In the genomic region with DNA sequence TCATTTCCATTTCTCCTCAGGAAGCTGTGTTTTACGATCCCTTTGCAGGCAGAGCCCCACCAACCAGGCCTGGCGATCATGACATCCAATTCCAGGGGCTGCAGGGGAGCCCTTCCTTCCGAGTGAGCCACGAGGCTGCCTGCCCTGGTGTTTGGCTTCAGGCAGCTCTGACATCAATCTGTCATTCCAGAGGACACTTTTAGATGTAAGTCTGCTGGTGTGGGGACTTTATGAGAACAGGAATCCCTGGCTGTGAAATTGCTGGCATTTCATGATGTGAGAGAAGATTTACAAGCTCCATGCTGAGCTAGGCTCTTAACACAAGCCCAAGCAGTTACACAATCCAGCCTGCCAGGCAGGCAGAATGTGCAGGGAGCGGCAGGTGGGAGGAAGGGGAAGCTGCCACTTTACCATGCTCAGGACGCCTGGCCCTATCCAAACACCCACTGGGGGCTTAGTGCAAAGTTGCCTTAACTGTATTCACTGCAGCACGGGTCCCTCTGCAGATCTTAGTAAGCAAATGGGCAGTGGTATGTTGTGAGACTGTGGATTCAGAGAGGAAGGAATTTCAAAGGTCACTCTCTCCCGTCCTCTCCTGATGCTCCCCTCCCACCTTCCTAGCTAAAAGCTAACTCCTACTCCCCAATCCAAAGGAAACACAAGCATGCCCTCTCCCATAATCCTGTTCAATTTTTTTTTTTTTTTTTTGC, we compare ENCODE assay signal across 8 cellular contexts.
A peak's percentile ranks its signal among the peaks of the same experiment; 100 is the strongest.
DNase-seq lines count a peak whose midpoint lies in the region; ATAC-seq and TF ChIP-seq lines count a peak whose summit lies in the region.

No MANE protein-coding gene starts in this region.

- DNase-seq in NCI-H2196 (lab: John Stamatoyannopoulos, UW; ENCODE audit: unreplicated experiment) (peak; percentile 20), NCI-H2196 treated with DMSO at 0.1 percent for 48 hours (lab: John Stamatoyannopoulos, UW; ENCODE audit: unreplicated experiment) (no peak), iPS-NIHi7 (ENCODE audit: extremely low spot score) (peak; percentile 49), superior temporal gyrus (ENCODE audit: extremely low spot score) (peak; percentile 60), foreskin melanocyte (no peak), HuH-7 (ENCODE audit: low spot score) (no peak)

- ATAC-seq in SK-N-SH treated with all-trans-retinoic acid at 6 μM for 48 hours = peak; percentile 70
- ATAC-seq in HG02759 (IDR thresholded peaks at IDR 0.05; ENCODE audit: unreplicated experiment) = no peak

TF ChIP-seq in SK-N-SH treated with all-trans-retinoic acid at 6 μM for 48 hours, 23 proteins besides CTCF, POLR2A, EP300 and RAD21:
- TF ChIP-seq TCF4 (CRISPR knock-in tag; IDR thresholded peaks at IDR 0.05; ENCODE audit: borderline replicate concordance) = no peak
- TF ChIP-seq ZNF8 (CRISPR knock-in tag; IDR thresholded peaks at IDR 0.05) = no peak
- TF ChIP-seq, protein P1, sequence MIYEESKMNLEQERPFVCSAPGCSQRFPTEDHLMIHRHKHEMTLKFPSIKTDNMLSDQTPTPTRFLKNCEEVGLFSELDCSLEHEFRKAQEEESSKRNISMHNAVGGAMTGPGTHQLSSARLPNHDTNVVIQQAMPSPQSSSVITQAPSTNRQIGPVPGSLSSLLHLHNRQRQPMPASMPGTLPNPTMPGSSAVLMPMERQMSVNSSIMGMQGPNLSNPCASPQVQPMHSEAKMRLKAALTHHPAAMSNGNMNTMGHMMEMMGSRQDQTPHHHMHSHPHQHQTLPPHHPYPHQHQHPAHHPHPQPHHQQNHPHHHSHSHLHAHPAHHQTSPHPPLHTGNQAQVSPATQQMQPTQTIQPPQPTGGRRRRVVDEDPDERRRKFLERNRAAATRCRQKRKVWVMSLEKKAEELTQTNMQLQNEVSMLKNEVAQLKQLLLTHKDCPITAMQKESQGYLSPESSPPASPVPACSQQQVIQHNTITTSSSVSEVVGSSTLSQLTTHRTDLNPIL (CRISPR knock-in tag; IDR thresholded peaks at IDR 0.05; ENCODE audit: low read depth) = no peak
- TF ChIP-seq OSR1 (CRISPR knock-in tag; IDR thresholded peaks at IDR 0.05) = no peak
- TF ChIP-seq ZNF565 (CRISPR knock-in tag; conservative IDR thresholded peaks at IDR 0.05; ENCODE audit: low read depth) = no peak
- no peak for TF ChIP-seq RARB (CRISPR knock-in tag; IDR thresholded peaks at IDR 0.05)
- TF ChIP-seq PPARA (CRISPR knock-in tag; IDR thresholded peaks at IDR 0.05; ENCODE audit: borderline replicate concordance) = no peak
- TF ChIP-seq ZC3H10 (CRISPR knock-in tag; IDR thresholded peaks at IDR 0.05) = no peak
- no peak for TF ChIP-seq ESRRG (CRISPR knock-in tag; IDR thresholded peaks at IDR 0.05)
- TF ChIP-seq BACH2 (CRISPR knock-in tag; IDR thresholded peaks at IDR 0.05; ENCODE audit: borderline replicate concordance) = no peak
- no peak for TF ChIP-seq ZFP30 (CRISPR knock-in tag; IDR thresholded peaks at IDR 0.05)
- no peak for TF ChIP-seq ZNF70 (CRISPR knock-in tag; IDR thresholded peaks at IDR 0.05)
- TF ChIP-seq ARNTL (CRISPR knock-in tag; IDR thresholded peaks at IDR 0.05; ENCODE audit: borderline replicate concordance, low read depth) = no peak
- TF ChIP-seq, protein P2, sequence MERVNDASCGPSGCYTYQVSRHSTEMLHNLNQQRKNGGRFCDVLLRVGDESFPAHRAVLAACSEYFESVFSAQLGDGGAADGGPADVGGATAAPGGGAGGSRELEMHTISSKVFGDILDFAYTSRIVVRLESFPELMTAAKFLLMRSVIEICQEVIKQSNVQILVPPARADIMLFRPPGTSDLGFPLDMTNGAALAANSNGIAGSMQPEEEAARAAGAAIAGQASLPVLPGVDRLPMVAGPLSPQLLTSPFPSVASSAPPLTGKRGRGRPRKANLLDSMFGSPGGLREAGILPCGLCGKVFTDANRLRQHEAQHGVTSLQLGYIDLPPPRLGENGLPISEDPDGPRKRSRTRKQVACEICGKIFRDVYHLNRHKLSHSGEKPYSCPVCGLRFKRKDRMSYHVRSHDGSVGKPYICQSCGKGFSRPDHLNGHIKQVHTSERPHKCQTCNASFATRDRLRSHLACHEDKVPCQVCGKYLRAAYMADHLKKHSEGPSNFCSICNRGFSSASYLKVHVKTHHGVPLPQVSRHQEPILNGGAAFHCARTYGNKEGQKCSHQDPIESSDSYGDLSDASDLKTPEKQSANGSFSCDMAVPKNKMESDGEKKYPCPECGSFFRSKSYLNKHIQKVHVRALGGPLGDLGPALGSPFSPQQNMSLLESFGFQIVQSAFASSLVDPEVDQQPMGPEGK (CRISPR knock-in tag; IDR thresholded peaks at IDR 0.05; ENCODE audit: borderline replicate concordance) = no peak
- TF ChIP-seq SNAI2 (CRISPR knock-in tag; IDR thresholded peaks at IDR 0.05) = no peak
- no peak for TF ChIP-seq ZFP3 (CRISPR knock-in tag; IDR thresholded peaks at IDR 0.05)
- no peak for TF ChIP-seq TOX (CRISPR knock-in tag; IDR thresholded peaks at IDR 0.05; ENCODE audit: borderline replicate concordance)
- TF ChIP-seq TSHZ2 (CRISPR knock-in tag; IDR thresholded peaks at IDR 0.05) = no peak

Comparison
In these comparisons a context has a peak if more than half of its experiments do, and no peak if none do; other contexts are left out.
1. DNase-seq: peak in NCI-H2196 (single experiment), iPS-NIHi7 (single experiment) and superior temporal gyrus (single experiment); none in NCI-H2196 treated with DMSO at 0.1 percent for 48 hours (single experiment), foreskin melanocyte (single experiment) and HuH-7 (single experiment).